ENCODE assay signal across 26 cellular contexts in the genomic region with DNA sequence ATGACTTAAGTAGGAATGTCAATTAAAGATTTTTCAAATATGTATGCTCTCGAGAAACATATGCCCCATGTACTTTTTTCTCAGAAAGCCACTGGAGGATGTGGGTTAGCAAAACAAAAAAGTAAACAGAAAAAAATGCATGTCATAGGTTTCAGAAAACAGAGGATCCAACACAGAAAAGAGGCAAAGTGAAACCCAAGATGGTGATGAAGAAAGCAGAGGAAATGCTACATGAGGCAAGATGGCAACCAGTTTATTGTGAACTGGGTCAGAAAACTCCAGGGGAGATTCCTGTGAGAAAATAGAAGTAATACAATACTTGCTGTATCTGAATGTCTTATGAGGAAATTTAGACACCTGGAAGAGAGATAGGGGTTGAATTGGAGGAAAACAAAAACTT. TPM values are rescaled to one million over a fixed set of nuclear protein-coding genes. Genes with fewer than 3 reads are reported as not detected.
DNase-seq lines count a peak whose midpoint lies in the region; ATAC-seq and TF ChIP-seq lines count a peak whose summit lies in the region.
"Had no signal": no experiment of that assay in that cellular context is flagged by ENCODE, and none has a peak within 500 bp of the region (broad histone marks: within the 10 kb centered on the region; RNA-seq: fewer than 3 reads in every experiment).

No MANE protein-coding gene starts in this region.

- H3K4me1 Mint-ChIP-seq in activated CD4-positive, alpha-beta T cell treated with anti-CD3 and anti-CD28 coated beads, Interleukin-2, amount 10 ng/mL, durations not matched to agents 24 days and 14 days, result peaks cover 21% of the 10 kb centered on the region
- peaks cover 13% of the 10 kb centered on the region for H3K4me1 Mint-ChIP-seq in CD8-positive, alpha-beta T cell (ENCODE audit: low read depth)
- H3K4me1 Mint-ChIP-seq in T-helper 1 cell treated with Interleukin-12 subunit alpha and Interleukin-12 subunit beta and Interleukin-4 antibody, amounts not matched to agents 30 μg/mL and 1 μg/mL, for 36 hours (ENCODE audit: low read depth), result peaks cover 29% of the 10 kb centered on the region
- H3K4me1 Mint-ChIP-seq: memory B cell had no signal

- peaks cover 13% of the 10 kb centered on the region for H3K36me3 Mint-ChIP-seq in activated CD4-positive, alpha-beta T cell treated with anti-CD3 and anti-CD28 coated beads, Interleukin-2, amount 10 ng/mL, durations not matched to agents 24 days and 14 days (ENCODE audit: low read depth)
- H3K36me3 Mint-ChIP-seq in CD8-positive, alpha-beta T cell, result no peaks in the 10 kb centered on the region
- H3K36me3 Mint-ChIP-seq in T-helper 1 cell treated with Interleukin-12 subunit alpha and Interleukin-12 subunit beta and Interleukin-4 antibody, amounts not matched to agents 30 μg/mL and 1 μg/mL, for 36 hours (ENCODE audit: low read depth), result peaks cover 22% of the 10 kb centered on the region
- H3K36me3 Mint-ChIP-seq: memory B cell, type B pancreatic cell had no signal

- no peak overlapping the region for H3K27ac ChIP-seq in CD8-positive, alpha-beta T cell (ENCODE audit: low read depth, low read length)
- no peak overlapping the region for H3K27ac ChIP-seq in breast epithelium
- H3K27ac ChIP-seq: C4-2B, WERI-Rb-1 had no signal

- H3K36me3 ChIP-seq in CD8-positive, alpha-beta T cell (ENCODE audit: insufficient read depth, low read length), result no peaks in the 10 kb centered on the region
- no peaks in the 10 kb centered on the region for H3K36me3 ChIP-seq in breast epithelium
- H3K36me3 ChIP-seq: WERI-Rb-1 had no signal

- peaks cover 27% of the 10 kb centered on the region for H3K9me3 Mint-ChIP-seq in activated CD4-positive, alpha-beta T cell treated with anti-CD3 and anti-CD28 coated beads, Interleukin-2, amount 10 ng/mL, durations not matched to agents 24 days and 14 days
- peaks cover 5% of the 10 kb centered on the region for H3K9me3 Mint-ChIP-seq in CD8-positive, alpha-beta T cell
- peaks cover 29% of the 10 kb centered on the region for H3K9me3 Mint-ChIP-seq in T-helper 1 cell treated with Interleukin-12 subunit alpha and Interleukin-12 subunit beta and Interleukin-4 antibody, amounts not matched to agents 30 μg/mL and 1 μg/mL, for 36 hours
- H3K9me3 Mint-ChIP-seq: memory B cell, type B pancreatic cell had no signal

- CTCF ChIA-PET in CD8-positive, alpha-beta T cell (lab: Charles Lee), result no interaction called here

- no peak overlapping the region for H3K4me3 ChIP-seq in CD8-positive, alpha-beta T cell (ENCODE audit: low read depth, low read length)
- no peak overlapping the region for H3K4me3 ChIP-seq in breast epithelium
- H3K4me3 ChIP-seq: K562 had no signal

- no peaks in the 10 kb centered on the region for H3K9me3 ChIP-seq in CD8-positive, alpha-beta T cell (ENCODE audit: low read length)
- H3K9me3 ChIP-seq in breast epithelium, result no peaks in the 10 kb centered on the region

- no peaks in the 10 kb centered on the region for H3K4me1 ChIP-seq in CD8-positive, alpha-beta T cell (ENCODE audit: insufficient read depth, low read length)
- no peaks in the 10 kb centered on the region for H3K4me1 ChIP-seq in breast epithelium

- peak; percentile 73 for DNase-seq in activated CD4-positive, alpha-beta T cell treated with anti-CD3 and anti-CD28 coated beads, Interleukin-2, amount 10 ng/mL, durations not matched to agents 24 days and 14 days
- no peak for DNase-seq in activated CD4-positive, alpha-beta T cell treated with anti-CD3 and anti-CD28 coated beads for 4 hours
- DNase-seq in CD8-positive, alpha-beta T cell, result no peak
- DNase-seq in central memory CD4-positive, alpha-beta T cell, result peak; percentile 18
- DNase-seq in COR-L47 (lab: John Stamatoyannopoulos, UW), result no peak
- no peak for DNase-seq in breast epithelium (ENCODE audit: low spot score in 2 of 2)
- DNase-seq: 8988T; activated CD4-positive, alpha-beta T cell treated with anti-CD3 and anti-CD28 coated beads, Interleukin-2, amount 50 U/mL, for 4 hours; aorta; cortex of kidney; erythroblast; glutamatergic neuron; NCI-H1105; NCI-H187; stimulated activated CD4-positive, alpha-beta T cell treated with anti-CD3 and anti-CD28 coated beads, Interleukin-15, amount 100 ng/mL, for 24 hours; stimulated activated CD4-positive, alpha-beta T cell treated with anti-CD3 and anti-CD28 coated beads, Interleukin-4, amount 100 ng/mL, for 4 hours; WERI-Rb-1 had no signal

- no peak for ATAC-seq in CD8-positive, alpha-beta T cell
- ATAC-seq in GM21528 (IDR thresholded peaks at IDR 0.05; ENCODE audit: low FRiP score, unreplicated experiment), result no peak
- ATAC-seq: K562, left lobe of liver had no signal

- H3K4me3 Mint-ChIP-seq in activated CD4-positive, alpha-beta T cell treated with anti-CD3 and anti-CD28 coated beads, Interleukin-2, amount 10 ng/mL, durations not matched to agents 24 days and 14 days, result peak overlapping the region; percentile 6
- no peak overlapping the region for H3K4me3 Mint-ChIP-seq in CD8-positive, alpha-beta T cell
- peak overlapping the region; percentile 47 for H3K4me3 Mint-ChIP-seq in T-helper 1 cell treated with Interleukin-12 subunit alpha and Interleukin-12 subunit beta and Interleukin-4 antibody, amounts not matched to agents 30 μg/mL and 1 μg/mL, for 36 hours
- H3K4me3 Mint-ChIP-seq: activated naive CD4-positive, alpha-beta T cell treated with anti-CD3 and anti-CD28 coated beads, Interleukin-2, amount 50 U/mL, for 24 hours; memory B cell; type B pancreatic cell had no signal

- H3K27ac Mint-ChIP-seq in activated CD4-positive, alpha-beta T cell treated with anti-CD3 and anti-CD28 coated beads, Interleukin-2, amount 10 ng/mL, durations not matched to agents 24 days and 14 days, result peak overlapping the region; percentile 90
- H3K27ac Mint-ChIP-seq in CD8-positive, alpha-beta T cell, result peak overlapping the region; percentile 0
- peak overlapping the region; percentile 98 for H3K27ac Mint-ChIP-seq in T-helper 1 cell treated with Interleukin-12 subunit alpha and Interleukin-12 subunit beta and Interleukin-4 antibody, amounts not matched to agents 30 μg/mL and 1 μg/mL, for 36 hours
- H3K27ac Mint-ChIP-seq: activated naive CD4-positive, alpha-beta T cell treated with anti-CD3 and anti-CD28 coated beads, Interleukin-2, amount 50 U/mL, for 24 hours; memory B cell; type B pancreatic cell had no signal

- intact Hi-C loops in activated CD4-positive, alpha-beta T cell treated with anti-CD3 and anti-CD28 coated beads, Interleukin-2, amount 10 ng/mL, durations not matched to agents 24 days and 14 days (cut with micrococcal nuclease), result loop anchor here (5.0 to 10.0 kb wide), 2 partner anchors 92 to 174 kb away; no protein-coding TSS in a partner anchor
- intact Hi-C loops in CD8-positive, alpha-beta T cell (cut with DNase I, micrococcal nuclease), result no loop called here
- intact Hi-C loops in breast epithelium (cut with DNase I; ENCODE audit: low total_unique reads), result no loop called here

- TF ChIP-seq CTCF in CD8-positive, alpha-beta T cell (IDR thresholded peaks at IDR 0.05), result no peak
- no peak for TF ChIP-seq CTCF in breast epithelium (IDR thresholded peaks at IDR 0.05)

- no peaks in the 10 kb centered on the region for H3K27me3 Mint-ChIP-seq in activated CD4-positive, alpha-beta T cell treated with anti-CD3 and anti-CD28 coated beads, Interleukin-2, amount 10 ng/mL, durations not matched to agents 24 days and 14 days
- no peaks in the 10 kb centered on the region for H3K27me3 Mint-ChIP-seq in CD8-positive, alpha-beta T cell (ENCODE audit: low read depth)
- peaks cover 2% of the 10 kb centered on the region for H3K27me3 Mint-ChIP-seq in T-helper 1 cell treated with Interleukin-12 subunit alpha and Interleukin-12 subunit beta and Interleukin-4 antibody, amounts not matched to agents 30 μg/mL and 1 μg/mL, for 36 hours (ENCODE audit: low read depth)
- H3K27me3 Mint-ChIP-seq: activated naive CD4-positive, alpha-beta T cell treated with anti-CD3 and anti-CD28 coated beads, Interleukin-2, amount 50 U/mL, for 24 hours had no signal

- no peaks in the 10 kb centered on the region for H3K27me3 ChIP-seq in CD8-positive, alpha-beta T cell (ENCODE audit: insufficient read depth, low read length)
- no peaks in the 10 kb centered on the region for H3K27me3 ChIP-seq in breast epithelium

- no peak for TF ChIP-seq POLR2A in breast epithelium (IDR thresholded peaks at IDR 0.05)

- POLR2A ChIA-PET in CD8-positive, alpha-beta T cell (lab: Charles Lee), result no interaction called here

RNA-seq across cellular contexts. Expression of gene EOMES, which starts 30.8 kb away (rescaled TPM):
- 7.4 and 7.8 TPM in 2 replicates for total RNA-seq in activated CD4-positive, alpha-beta T cell treated with anti-CD3 and anti-CD28 coated beads, Interleukin-2, amount 10 ng/mL, durations not matched to agents 24 days and 14 days
- 1 to 10 TPM; 8.6 to 8.9 TPM for total RNA-seq in CD8-positive, alpha-beta T cell
- under 1 TPM in 2 of 3 donors, not detected in 1; 0.48 to 0.88 TPM for total RNA-seq in breast epithelium
- total RNA-seq: osteocyte had no signal

Comparison
In these comparisons a context has a peak if more than half of its experiments do, and no peak if none do; other contexts are left out.
1. DNase-seq: peak in activated CD4-positive, alpha-beta T cell treated with anti-CD3 and anti-CD28 coated beads, Interleukin-2, amount 10 ng/mL, durations not matched to agents 24 days and 14 days (single experiment) and central memory CD4-positive, alpha-beta T cell (single experiment); none in activated CD4-positive, alpha-beta T cell treated with anti-CD3 and anti-CD28 coated beads for 4 hours (0 of 2), CD8-positive, alpha-beta T cell (0 of 7), COR-L47 (single experiment) and breast epithelium (0 of 2).
2. H3K27ac Mint-ChIP-seq: peak in every context shown above with its lines; median percentile 98 in T-helper 1 cell treated with Interleukin-12 subunit alpha and Interleukin-12 subunit beta and Interleukin-4 antibody, amounts not matched to agents 30 μg/mL and 1 μg/mL, for 36 hours; 90 in activated CD4-positive, alpha-beta T cell treated with anti-CD3 and anti-CD28 coated beads, Interleukin-2, amount 10 ng/mL, durations not matched to agents 24 days and 14 days; 0 in CD8-positive, alpha-beta T cell.